In the genomic region with DNA sequence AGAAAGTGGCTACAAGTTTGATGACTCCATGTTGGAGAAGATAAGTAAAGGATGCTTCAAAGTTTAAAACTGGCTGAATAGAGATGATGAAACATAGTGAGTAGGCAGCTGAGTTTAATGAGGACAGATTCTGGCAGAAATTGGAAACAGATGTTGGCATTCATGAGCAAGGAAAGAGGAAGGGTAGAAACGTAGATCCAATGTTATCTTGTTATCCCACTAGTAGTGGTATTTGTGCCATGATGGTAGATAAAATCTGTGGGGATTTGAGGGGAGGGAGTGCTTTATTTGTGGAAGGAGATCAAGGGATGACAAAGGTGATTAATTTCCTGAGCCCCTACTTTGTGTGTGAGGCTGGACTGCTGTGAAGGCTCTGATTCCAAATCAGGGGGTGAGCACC, we compare ENCODE assay signal across 24 cellular contexts.
DNase-seq lines count a peak whose midpoint lies in the region; ATAC-seq and TF ChIP-seq lines count a peak whose summit lies in the region.
"Had no signal": no experiment of that assay in that cellular context is flagged by ENCODE, and none has a peak within 500 bp of the region (broad histone marks: within the 10 kb centered on the region; RNA-seq: fewer than 3 reads in every experiment).

No MANE protein-coding gene starts in this region.

- no peaks in the 10 kb centered on the region for H3K9me3 Mint-ChIP-seq in activated CD8-positive, alpha-beta T cell treated with anti-CD3 and anti-CD28 coated beads, Interleukin-2, amount 10 ng/mL, durations not matched to agents 7 days and 5 days (ENCODE audit: insufficient read depth)
- H3K9me3 Mint-ChIP-seq: central memory CD8-positive, alpha-beta T cell had no signal

- no peak overlapping the region for H3K27ac ChIP-seq in esophagus muscularis mucosa (replicated peaks in 1 of 4)
- H3K27ac ChIP-seq: ascending aorta, thyroid gland had no signal

- TF ChIP-seq POLR2A in esophagus muscularis mucosa (IDR thresholded peaks at IDR 0.05; ENCODE audit: low read depth): no peak

- no peaks in the 10 kb centered on the region for H3K4me1 Mint-ChIP-seq in activated CD8-positive, alpha-beta T cell treated with anti-CD3 and anti-CD28 coated beads, Interleukin-2, amount 10 ng/mL, durations not matched to agents 7 days and 5 days (ENCODE audit: low read depth)
- H3K4me1 Mint-ChIP-seq: CD14-positive monocyte; central memory CD8-positive, alpha-beta T cell; memory B cell had no signal

- no peak for ATAC-seq in activated CD8-positive, alpha-beta T cell treated with anti-CD3 and anti-CD28 coated beads, Interleukin-2, amount 10 ng/mL, durations not matched to agents 7 days and 5 days
- ATAC-seq: activated T-cell treated with anti-CD3 and anti-CD28 coated beads, Interleukin-2, amount 50 U/mL, for 72 hours had no signal

- no peaks in the 10 kb centered on the region for H3K27me3 ChIP-seq in esophagus muscularis mucosa
- H3K27me3 ChIP-seq: ascending aorta, thyroid gland had no signal

- H3K4me1 ChIP-seq in esophagus muscularis mucosa: no peaks in the 10 kb centered on the region
- H3K4me1 ChIP-seq: ascending aorta, thyroid gland had no signal

- peak; percentile 21 for DNase-seq in AG04449 (ENCODE audit: low read depth, low spot score)
- peak; percentile 75 for DNase-seq in GM03348 (ENCODE audit: low spot score)
- DNase-seq in SK-N-DZ (ENCODE audit: low spot score): peak; percentile 42
- peak; percentile 81 for DNase-seq in fibroblast of the aortic adventitia (ENCODE audit: low read depth)
- DNase-seq in globus pallidus (ENCODE audit: low spot score): no peak
- DNase-seq in esophagus muscularis mucosa (ENCODE audit: extremely low spot score): no peak
- no peak for DNase-seq in NOMO-1 treated with dmso at 0.1 percent for 144 hours (lab: John Stamatoyannopoulos, UW; ENCODE audit: unreplicated experiment)
- no peak for DNase-seq in activated CD8-positive, alpha-beta T cell treated with anti-CD3 and anti-CD28 coated beads, Interleukin-2, amount 10 ng/mL, durations not matched to agents 7 days and 5 days
- DNase-seq: 8988T; activated CD4-positive, CD25-positive, alpha-beta regulatory T cell treated with anti-CD3 and anti-CD28 coated beads, Interleukin-2, amount 50 U/mL, for 72 hours; activated naive CD4-positive, alpha-beta T cell treated with anti-CD3 and anti-CD28 coated beads, Interleukin-2, amount 50 U/mL, for 16 hours; activated T-cell treated with anti-CD3 and anti-CD28 coated beads, Interleukin-2, amount 50 U/mL, for 72 hours; GDM1; Kasumi-1; NCI-H187 treated with DMSO at 0.1 percent for 48 hours; NCI-H69; retina; stimulated activated CD4-positive, alpha-beta T cell treated with anti-CD3 and anti-CD28 coated beads, Interleukin-4, amount 100 ng/mL, for 24 hours; stimulated activated naive CD4-positive, alpha-beta T cell treated with Interleukin-2 at 50 U/mL for 16 hours; thyroid gland had no signal

- no peak overlapping the region for H3K27ac Mint-ChIP-seq in activated CD8-positive, alpha-beta T cell treated with anti-CD3 and anti-CD28 coated beads, Interleukin-2, amount 10 ng/mL, durations not matched to agents 7 days and 5 days
- H3K27ac Mint-ChIP-seq: activated T-cell treated with anti-CD3 and anti-CD28 coated beads, Interleukin-2, amount 50 U/mL, for 72 hours; memory B cell had no signal

- POLR2A ChIA-PET in AG04449 (lab: Yijun Ruan, JAX): no interaction called here
- POLR2A ChIA-PET in activated CD8-positive, alpha-beta T cell treated with anti-CD3 and anti-CD28 coated beads, Interleukin-2, amount 10 ng/mL, durations not matched to agents 7 days and 5 days (lab: Charles Lee): no interaction called here

- TF ChIP-seq CTCF in AG04449 (IDR thresholded peaks at IDR 0.05; ENCODE audit: insufficient read depth, low read length, missing control alignments) (no peak), fibroblast of the aortic adventitia (IDR thresholded peaks at IDR 0.05; ENCODE audit: insufficient read depth, low read length) (no peak), esophagus muscularis mucosa (IDR thresholded peaks at IDR 0.05) (no peak)

- H3K4me3 Mint-ChIP-seq in activated CD8-positive, alpha-beta T cell treated with anti-CD3 and anti-CD28 coated beads, Interleukin-2, amount 10 ng/mL, durations not matched to agents 7 days and 5 days: no peak overlapping the region
- H3K4me3 Mint-ChIP-seq: activated T-cell treated with anti-CD3 and anti-CD28 coated beads, Interleukin-2, amount 50 U/mL, for 72 hours; CD14-positive monocyte; central memory CD8-positive, alpha-beta T cell; memory B cell had no signal

- CTCF ChIA-PET in AG04449 (lab: Yijun Ruan, JAX): no interaction called here
- CTCF ChIA-PET in activated CD8-positive, alpha-beta T cell treated with anti-CD3 and anti-CD28 coated beads, Interleukin-2, amount 10 ng/mL, durations not matched to agents 7 days and 5 days (lab: Charles Lee): no interaction called here

- 19% methylated on average over 1 of the region's 1 CpG for WGBS in esophagus muscularis mucosa

- no peaks in the 10 kb centered on the region for H3K27me3 Mint-ChIP-seq in activated CD8-positive, alpha-beta T cell treated with anti-CD3 and anti-CD28 coated beads, Interleukin-2, amount 10 ng/mL, durations not matched to agents 7 days and 5 days (ENCODE audit: low read depth)

- H3K36me3 ChIP-seq in esophagus muscularis mucosa: no peaks in the 10 kb centered on the region
- H3K36me3 ChIP-seq: ascending aorta, thyroid gland had no signal

- no peak for TF ChIP-seq EP300 in esophagus muscularis mucosa (IDR thresholded peaks at IDR 0.05)

- H3K9me3 ChIP-seq in esophagus muscularis mucosa: no peaks in the 10 kb centered on the region
- H3K9me3 ChIP-seq: ascending aorta, thyroid gland had no signal

- no peaks in the 10 kb centered on the region for H3K36me3 Mint-ChIP-seq in activated CD8-positive, alpha-beta T cell treated with anti-CD3 and anti-CD28 coated beads, Interleukin-2, amount 10 ng/mL, durations not matched to agents 7 days and 5 days (ENCODE audit: low read depth)
- H3K36me3 Mint-ChIP-seq: CD14-positive monocyte, memory B cell had no signal

- intact Hi-C loops in esophagus muscularis mucosa (cut with DNase I): no loop called here

- H3K4me3 ChIP-seq in AG04449 (ENCODE audit: low read depth, low read length) (no peak overlapping the region), fibroblast of the aortic adventitia (ENCODE audit: low read depth, low read length) (no peak overlapping the region), esophagus muscularis mucosa (no peak overlapping the region)
- H3K4me3 ChIP-seq: ascending aorta, thyroid gland had no signal

Comparison
In these comparisons a context has a peak if more than half of its experiments do, and no peak if none do; other contexts are left out.
1. DNase-seq: peak in AG04449 (single experiment), GM03348 (single experiment), SK-N-DZ (single experiment) and fibroblast of the aortic adventitia (single experiment); none in globus pallidus (single experiment), esophagus muscularis mucosa (single experiment), NOMO-1 treated with dmso at 0.1 percent for 144 hours (single experiment) and activated CD8-positive, alpha-beta T cell treated with anti-CD3 and anti-CD28 coated beads, Interleukin-2, amount 10 ng/mL, durations not matched to agents 7 days and 5 days (single experiment).